20 cellular contexts compared by ENCODE assay signal in genomic region chr7:80725181-80725611, GRCh38.
A peak's percentile ranks its signal among the peaks of the same experiment; 100 is the strongest.
DNase-seq lines count a peak whose midpoint lies in the region; ATAC-seq and TF ChIP-seq lines count a peak whose summit lies in the region.
"Had no signal": no experiment of that assay in that cellular context is flagged by ENCODE, and none has a peak within 500 bp of the region (broad histone marks: within the 10 kb centered on the region; RNA-seq: fewer than 3 reads in every experiment).

No MANE protein-coding gene starts in this region.

- H3K4me3 ChIP-seq in mammary epithelial cell (replicated peaks in 1 of 3; ENCODE audit: insufficient read depth in 1 of 3, low read depth in 2 of 3, low read length in 3 of 3) (no peak overlapping the region), esophagus muscularis mucosa (no peak overlapping the region)
- H3K4me3 ChIP-seq: ascending aorta, neural progenitor cell had no signal

- TF ChIP-seq CTCF in MCF 10A (IDR thresholded peaks at IDR 0.05; ENCODE audit: unreplicated experiment), result no peak
- TF ChIP-seq CTCF in mammary epithelial cell (conservative IDR thresholded peaks at IDR 0.05 in 1 of 2, IDR thresholded peaks at IDR 0.05 in 1 of 2; ENCODE audit: extremely low read depth in 1 of 2, insufficient read depth in 1 of 2, low read depth in 1 of 2, low read length in 2 of 2), result no peak
- no peak for TF ChIP-seq CTCF in esophagus muscularis mucosa (IDR thresholded peaks at IDR 0.05)

- no TSS peak for BruUV-seq in MCF 10A (replicated peaks; lab: Mats Ljungman, UMichigan)
- BruUV-seq in mammary epithelial cell (replicated peaks; lab: Mats Ljungman, UMichigan), result no TSS peak

- no peak overlapping the region for H2AFZ ChIP-seq in mammary epithelial cell (ENCODE audit: low read depth, low read length)
- H2AFZ ChIP-seq: neural progenitor cell had no signal

- H3K4me2 ChIP-seq in mammary epithelial cell (ENCODE audit: insufficient read depth, low read depth, low read length), result no peak overlapping the region
- H3K4me2 ChIP-seq: neural progenitor cell had no signal

- H3K9me3 ChIP-seq in mammary epithelial cell (replicated peaks; ENCODE audit: insufficient read depth, low read length) (no peaks in the 10 kb centered on the region), esophagus muscularis mucosa (no peaks in the 10 kb centered on the region)
- H3K9me3 ChIP-seq: ascending aorta had no signal

- TF ChIP-seq POLR2A in esophagus muscularis mucosa (IDR thresholded peaks at IDR 0.05; ENCODE audit: low read depth), result no peak

- DNase-seq in MCF 10A (ENCODE audit: unreplicated experiment), result no peak
- DNase-seq in mammary epithelial cell, result no peak
- DNase-seq in NCI-H524 treated with DMSO at 0.1 percent for 48 hours (lab: John Stamatoyannopoulos, UW), result peak; percentile 82
- no peak for DNase-seq in esophagus muscularis mucosa (ENCODE audit: extremely low spot score)
- DNase-seq in DMS153 (lab: John Stamatoyannopoulos, UW), result no peak
- no peak for DNase-seq in AG08395 (ENCODE audit: low spot score)
- DNase-seq: ACHN; activated CD4-positive, alpha-beta T cell treated with anti-CD3 and anti-CD28 coated beads, Interleukin-2, amount 10 ng/mL, durations not matched to agents 7 days and 5 days; activated naive CD4-positive, alpha-beta T cell treated with anti-CD3 and anti-CD28 coated beads for 36 hours; CD4-positive, alpha-beta memory T cell; left cardiac atrium; NCI-H2227 treated with DMSO at 0.1 percent for 48 hours; stimulated activated CD4-positive, alpha-beta T cell treated with anti-CD3 and anti-CD28 coated beads, Interleukin-15, amount 100 ng/mL, for 24 hours; stimulated activated naive B cell treated with anti-CD40 and anti-IgM and Interleukin-4, amounts not matched to agents 10 μg/mL and 1 μg/mL and 100 μg/mL, for 72 hours; trophoblast cell had no signal

- H3K27ac ChIP-seq in mammary epithelial cell (ENCODE audit: insufficient read depth, low read depth, low read length) (no peak overlapping the region), esophagus muscularis mucosa (replicated peaks in 1 of 4) (peak overlapping the region; percentile 69 to 85 (median 84))
- H3K27ac ChIP-seq: ascending aorta, neural progenitor cell had no signal

- 98% methylated on average over 4 of the region's 4 CpGs for WGBS in mammary epithelial cell (ENCODE audit: low coverage, missing lambda C conversion rate)
- WGBS in esophagus muscularis mucosa, result 57% methylated on average over 4 of the region's 4 CpGs

- H3K9me3 Mint-ChIP-seq in MCF 10A (ENCODE audit: unreplicated experiment), result no peaks in the 10 kb centered on the region
- H3K9me3 Mint-ChIP-seq: activated CD4-positive, alpha-beta T cell treated with anti-CD3 and anti-CD28 coated beads, Interleukin-2, amount 10 ng/mL, durations not matched to agents 7 days and 5 days; activated naive CD4-positive, alpha-beta T cell treated with anti-CD3 and anti-CD28 coated beads for 36 hours; mesothelial cell of epicardium; neural progenitor cell had no signal

- H3K27me3 ChIP-seq in mammary epithelial cell (ENCODE audit: insufficient read depth, low read length) (no peaks in the 10 kb centered on the region), esophagus muscularis mucosa (no peaks in the 10 kb centered on the region)
- H3K27me3 ChIP-seq: ascending aorta, neural progenitor cell had no signal

- dilution Hi-C loops in mammary epithelial cell (cut with HindIII; ENCODE audit: low sequenced_read_pairs), result no loop called here

- intact Hi-C loops in MCF 10A (cut with micrococcal nuclease), result no loop called here
- intact Hi-C loops in mammary epithelial cell (cut with micrococcal nuclease), result no loop called here
- intact Hi-C loops in esophagus muscularis mucosa (cut with DNase I), result loop anchor here (5.0 to 10.0 kb wide), 2 partner anchors 57 to 190 kb away; partner anchors contain the start of gene SEMA3C

- no peaks in the 10 kb centered on the region for H4K20me1 ChIP-seq in mammary epithelial cell (ENCODE audit: insufficient read depth, low read length)

- no peak overlapping the region for H3K9ac ChIP-seq in mammary epithelial cell (ENCODE audit: insufficient read depth, low read length)
- H3K9ac ChIP-seq: neural progenitor cell had no signal

- no peaks in the 10 kb centered on the region for H3K36me3 ChIP-seq in mammary epithelial cell (ENCODE audit: insufficient read depth, low read length)
- no peaks in the 10 kb centered on the region for H3K36me3 ChIP-seq in esophagus muscularis mucosa
- H3K36me3 ChIP-seq: ascending aorta, neural progenitor cell had no signal

- no peak for ATAC-seq in GM19023 (IDR thresholded peaks at IDR 0.05; ENCODE audit: unreplicated experiment)
- ATAC-seq in GM18502 (IDR thresholded peaks at IDR 0.05; ENCODE audit: poor library complexity, unreplicated experiment), result no peak
- ATAC-seq: left cardiac atrium; stimulated activated naive B cell treated with anti-CD40 and anti-IgM and Interleukin-4, amounts not matched to agents 10 μg/mL and 1 μg/mL and 100 μg/mL, for 72 hours had no signal

- no peak for TF ChIP-seq EP300 in esophagus muscularis mucosa (IDR thresholded peaks at IDR 0.05)

- H3K4me1 ChIP-seq in mammary epithelial cell (ENCODE audit: insufficient read depth, low read length), result peaks cover 31% of the 10 kb centered on the region
- peaks cover 7 to 56% (median 54%) of the 10 kb centered on the region in 4 donors for H3K4me1 ChIP-seq in esophagus muscularis mucosa

- CTCF ChIA-PET in MCF 10A (lab: Yijun Ruan, JAX), result interaction anchor here (0.6 to 1.1 kb wide), 4 partner anchors 11 to 1175 kb away, joined by 3 to 5 read pairs (median 3); no protein-coding TSS in a partner anchor
- CTCF ChIA-PET in mammary epithelial cell (lab: Charles Lee; ENCODE audit: low non-redundant PET), result no interaction called here

- no peaks in the 10 kb centered on the region for H3K79me2 ChIP-seq in mammary epithelial cell (ENCODE audit: insufficient read depth, low read length)

- in situ Hi-C loops in mammary epithelial cell (cut with MboI; ENCODE audit: low sequenced_read_pairs in 2 of 2), result no loop called here

- POLR2A ChIA-PET in MCF 10A (lab: Yijun Ruan, JAX), result interaction anchor here (0.5 kb wide), 1 partner anchor 216 kb away, joined by 3 read pairs; no protein-coding TSS in a partner anchor

- peak overlapping the region; percentile 12 for H3K27ac Mint-ChIP-seq in MCF 10A (ENCODE audit: low read depth, unreplicated experiment)
- H3K27ac Mint-ChIP-seq: activated CD4-positive, alpha-beta T cell treated with anti-CD3 and anti-CD28 coated beads, Interleukin-2, amount 10 ng/mL, durations not matched to agents 7 days and 5 days; activated naive CD4-positive, alpha-beta T cell treated with anti-CD3 and anti-CD28 coated beads for 36 hours; CD4-positive, alpha-beta memory T cell; mesothelial cell of epicardium; neural progenitor cell; stimulated activated naive B cell treated with anti-CD40 and anti-IgM and Interleukin-4, amounts not matched to agents 10 μg/mL and 1 μg/mL and 100 μg/mL, for 72 hours had no signal

- no peaks in the 10 kb centered on the region for H3K36me3 Mint-ChIP-seq in MCF 10A (ENCODE audit: insufficient read depth, unreplicated experiment)
- H3K36me3 Mint-ChIP-seq: CD4-positive, alpha-beta memory T cell; mesothelial cell of epicardium; neural progenitor cell; stimulated activated naive B cell treated with anti-CD40 and anti-IgM and Interleukin-4, amounts not matched to agents 10 μg/mL and 1 μg/mL and 100 μg/mL, for 72 hours had no signal

- H3K4me1 Mint-ChIP-seq in MCF 10A (ENCODE audit: insufficient read depth, unreplicated experiment), result peaks cover 46% of the 10 kb centered on the region
- H3K4me1 Mint-ChIP-seq: activated CD4-positive, alpha-beta T cell treated with anti-CD3 and anti-CD28 coated beads, Interleukin-2, amount 10 ng/mL, durations not matched to agents 7 days and 5 days; CD4-positive, alpha-beta memory T cell; stimulated activated naive B cell treated with anti-CD40 and anti-IgM and Interleukin-4, amounts not matched to agents 10 μg/mL and 1 μg/mL and 100 μg/mL, for 72 hours had no signal

- no peaks in the 10 kb centered on the region for H3K27me3 Mint-ChIP-seq in MCF 10A (ENCODE audit: insufficient read depth, unreplicated experiment)
- H3K27me3 Mint-ChIP-seq: activated CD4-positive, alpha-beta T cell treated with anti-CD3 and anti-CD28 coated beads, Interleukin-2, amount 10 ng/mL, durations not matched to agents 7 days and 5 days; CD4-positive, alpha-beta memory T cell; stimulated activated naive B cell treated with anti-CD40 and anti-IgM and Interleukin-4, amounts not matched to agents 10 μg/mL and 1 μg/mL and 100 μg/mL, for 72 hours had no signal

- no peak overlapping the region for H3K4me3 Mint-ChIP-seq in MCF 10A (ENCODE audit: unreplicated experiment)
- H3K4me3 Mint-ChIP-seq: activated CD4-positive, alpha-beta T cell treated with anti-CD3 and anti-CD28 coated beads, Interleukin-2, amount 10 ng/mL, durations not matched to agents 7 days and 5 days; activated naive CD4-positive, alpha-beta T cell treated with anti-CD3 and anti-CD28 coated beads for 36 hours; mesothelial cell of epicardium; neural progenitor cell; stimulated activated naive B cell treated with anti-CD40 and anti-IgM and Interleukin-4, amounts not matched to agents 10 μg/mL and 1 μg/mL and 100 μg/mL, for 72 hours had no signal
